ENCODE assay signal across 1 cellular context in genomic region chr17:45318561-45319230, GRCh38.
TF ChIP-seq lines count a peak whose summit lies in the region.

No MANE protein-coding gene starts in this region.

TF ChIP-seq in HCT116, 20 proteins besides CTCF, POLR2A, EP300 and RAD21 (continued from another document):
- TF ChIP-seq ZNF274 (IDR thresholded peaks at IDR 0.05; ENCODE audit: low read depth, low read length), result no peak
- no peak for TF ChIP-seq POLR2AphosphoS5 (IDR thresholded peaks at IDR 0.05; ENCODE audit: low read depth, low read length)
- no peak for TF ChIP-seq ELF1 (IDR thresholded peaks at IDR 0.05; ENCODE audit: borderline replicate concordance, low read depth)
- no peak for TF ChIP-seq ATF3 (IDR thresholded peaks at IDR 0.05)
- no peak for TF ChIP-seq CBX3 (IDR thresholded peaks at IDR 0.05; ENCODE audit: low read depth)
- TF ChIP-seq YY1 (IDR thresholded peaks at IDR 0.05; ENCODE audit: extremely low read depth, insufficient replicate concordance, low read depth, low read length), result no peak
